14 cellular contexts compared by ENCODE assay signal in genomic region chr7:26658698-26659084, GRCh38.
DNase-seq lines count a peak whose midpoint lies in the region; ATAC-seq and TF ChIP-seq lines count a peak whose summit lies in the region.
"Had no signal": no experiment of that assay in that cellular context is flagged by ENCODE, and none has a peak within 500 bp of the region (broad histone marks: within the 10 kb centered on the region; RNA-seq: fewer than 3 reads in every experiment).

No MANE protein-coding gene starts in this region.

- H3K9me3 Mint-ChIP-seq in brain (no peaks in the 10 kb centered on the region), neural crest cell (no peaks in the 10 kb centered on the region)

- ATAC-seq in GM18519 (IDR thresholded peaks at IDR 0.05; ENCODE audit: low FRiP score, unreplicated experiment) = no peak
- ATAC-seq: heart left ventricle, mucosa of descending colon had no signal

- H3K36me3 Mint-ChIP-seq in brain (no peaks in the 10 kb centered on the region), neural crest cell (ENCODE audit: low read depth) (no peaks in the 10 kb centered on the region)

- H3K4me3 Mint-ChIP-seq in brain (peak overlapping the region; percentile 23 to 78 (median 62)), neural crest cell (peak overlapping the region; percentile 35)

- H3K27ac Mint-ChIP-seq in brain = peak overlapping the region; percentile 78 to 98 (median 95)
- no peak overlapping the region for H3K27ac Mint-ChIP-seq in neural crest cell (ENCODE audit: unreplicated experiment)

- DNase-seq in NCI-H1092 (lab: John Stamatoyannopoulos, UW) (peak; percentile 82), NCI-H2196 treated with DMSO at 0.1 percent for 48 hours (lab: John Stamatoyannopoulos, UW; ENCODE audit: unreplicated experiment) (peak; percentile 34), neural crest cell (ENCODE audit: low read depth, low spot score) (no peak), GM10266 (ENCODE audit: extremely low spot score) (no peak), A172 (ENCODE audit: low spot score) (no peak)
- no peak for DNase-seq in activated CD8-positive, alpha-beta memory T cell treated with anti-CD3 and anti-CD28 coated beads, Interleukin-2, amount 50 U/mL, for 48 hours
- DNase-seq: activated gamma-delta T cell treated with Interleukin-2 at 50 U/mL for 16 hours, esophagus squamous epithelium, heart left ventricle, mucosa of descending colon, ovary, SW 1271 had no signal

- H3K4me1 Mint-ChIP-seq in brain (peaks cover 95% of the 10 kb centered on the region), neural crest cell (peaks cover 48% of the 10 kb centered on the region)

- no peak for TF ChIP-seq CTCF in brain (conservative IDR thresholded peaks at IDR 0.05)
- no peak for TF ChIP-seq CTCF in neural crest cell (conservative IDR thresholded peaks at IDR 0.05)
- no peak for TF ChIP-seq CTCF in GM10266 (IDR thresholded peaks at IDR 0.05; ENCODE audit: control insufficient read depth, insufficient read depth, low read depth, missing control alignments)

- no peaks in the 10 kb centered on the region for H3K27me3 Mint-ChIP-seq in brain
- H3K27me3 Mint-ChIP-seq in neural crest cell (ENCODE audit: low read depth) = peaks cover 56% of the 10 kb centered on the region

Comparison
In these comparisons a context has a peak if more than half of its experiments do, and no peak if none do; other contexts are left out.
1. DNase-seq: peak in NCI-H1092 (single experiment) and NCI-H2196 treated with DMSO at 0.1 percent for 48 hours (single experiment); none in neural crest cell (single experiment), GM10266 (single experiment), A172 (single experiment) and activated CD8-positive, alpha-beta memory T cell treated with anti-CD3 and anti-CD28 coated beads, Interleukin-2, amount 50 U/mL, for 48 hours (single experiment).